Comparison of ENCODE assay signal across 15 cellular contexts in the genomic region with DNA sequence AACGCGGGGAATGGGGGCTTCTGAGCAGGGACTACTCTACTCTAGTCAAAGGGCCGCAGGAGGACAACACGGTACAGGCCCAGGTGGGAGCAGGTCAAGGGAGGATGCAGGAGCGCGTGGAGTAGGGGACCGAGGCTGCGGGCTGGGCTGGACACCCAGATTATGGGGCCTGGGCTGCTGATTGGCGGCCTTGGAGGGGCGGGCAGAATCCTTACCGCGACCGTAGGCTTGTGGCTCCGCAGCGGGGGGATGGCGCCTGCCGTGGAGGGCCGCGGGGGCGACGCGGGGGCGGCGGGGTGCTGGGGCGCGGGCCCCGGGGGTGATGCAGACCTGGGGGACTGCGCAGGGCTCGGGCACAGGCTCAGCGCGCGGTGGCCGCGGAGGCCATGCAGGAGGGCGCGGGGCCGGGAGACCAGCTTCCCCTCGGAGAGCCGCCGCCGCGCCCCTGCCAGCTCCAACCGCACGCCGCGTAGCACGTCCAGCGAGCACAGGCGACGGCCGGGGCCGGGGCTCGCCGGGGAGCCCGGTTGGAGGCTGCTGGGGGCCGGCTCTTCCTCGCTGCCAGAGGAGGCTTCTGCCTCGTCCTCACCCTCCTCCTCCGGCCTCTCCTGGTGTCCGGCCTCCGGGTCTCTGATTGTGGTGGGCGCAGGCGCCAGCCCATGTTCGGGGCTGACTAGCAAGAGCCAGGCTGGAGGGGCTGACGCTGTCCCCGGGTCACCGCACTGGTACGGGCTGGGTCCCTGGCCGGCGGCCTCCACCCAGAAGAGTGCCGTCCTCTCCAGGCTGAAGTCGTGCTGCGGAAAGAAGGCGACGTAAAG. TPM values are rescaled to one million over a fixed set of nuclear protein-coding genes. Genes with fewer than 3 reads are reported as not detected.
DNase-seq lines count a peak whose midpoint lies in the region; ATAC-seq and TF ChIP-seq lines count a peak whose summit lies in the region.
"Had no signal": no experiment of that assay in that cellular context is flagged by ENCODE, and none has a peak within 500 bp of the region (broad histone marks: within the 10 kb centered on the region; RNA-seq: fewer than 3 reads in every experiment).

No MANE protein-coding gene starts in this region.

- H3K4me1 ChIP-seq in heart right ventricle (peaks cover 0 to 7% (median 0%) of the 10 kb centered on the region in 9 donors), right lobe of liver (no peaks in the 10 kb centered on the region), urinary bladder (ENCODE audit: insufficient read depth) (no peaks in the 10 kb centered on the region)
- H3K4me1 ChIP-seq: pancreas had no signal

- H3K36me3 ChIP-seq in heart right ventricle (peaks cover 0 to 86% (median 18%) of the 10 kb centered on the region in 9 donors), right lobe of liver (peaks cover 0 to 36% (median 11%) of the 10 kb centered on the region in 4 donors), urinary bladder (ENCODE audit: insufficient read depth) (peaks cover 5% of the 10 kb centered on the region)

- H3K27me3 ChIP-seq in heart right ventricle (no peaks in the 10 kb centered on the region), right lobe of liver (no peaks in the 10 kb centered on the region)
- H3K27me3 ChIP-seq: pancreas had no signal

- H3K9me3 ChIP-seq in heart right ventricle, result no peaks in the 10 kb centered on the region
- H3K9me3 ChIP-seq in right lobe of liver, result no peaks in the 10 kb centered on the region
- H3K9me3 ChIP-seq: pancreas had no signal

- H3K27ac ChIP-seq in heart right ventricle (no peak overlapping the region), right lobe of liver (no peak overlapping the region), urinary bladder (ENCODE audit: low read depth) (no peak overlapping the region)
- H3K27ac ChIP-seq: pancreas had no signal

- 59 to 70% methylated on average over 67 to 75 of the region's 75 CpGs for WGBS in heart right ventricle, 2 donors
- 69% methylated on average over 5 of the region's 75 CpGs for WGBS in right lobe of liver (ENCODE audit: insufficient coverage, low coverage, low lambda C conversion rate, missing lambda C conversion rate)
- WGBS in urinary bladder, result 64% methylated on average over 75 of the region's 75 CpGs

- DNase-seq in heart right ventricle (no peak), Right ventricle myocardium superior (no peak), ecto neural progenitor cell (ENCODE audit: low spot score) (peak; percentile 75), right lobe of liver (no peak), midbrain (lab: John Stamatoyannopoulos, UW) (no peak), T-helper 2 cell (no peak)
- DNase-seq in activated CD4-positive, alpha-beta T cell treated with anti-CD3 and anti-CD28 coated beads for 4 hours, result no peak
- DNase-seq: DMS153 had no signal

- H3K4me3 ChIP-seq in heart right ventricle, result no peak overlapping the region
- no peak overlapping the region for H3K4me3 ChIP-seq in right lobe of liver
- peak overlapping the region; percentile 8 for H3K4me3 ChIP-seq in urinary bladder (ENCODE audit: low read depth, low read length)
- H3K4me3 ChIP-seq: pancreas had no signal

- TF ChIP-seq CTCF in heart right ventricle (IDR thresholded peaks at IDR 0.05), result no peak
- no peak for TF ChIP-seq CTCF in right lobe of liver (IDR thresholded peaks at IDR 0.05)

- intact Hi-C loops in heart right ventricle (cut with DNase I) (loop anchor here in 9 of 10 donors (1.0 to 10.0 kb wide), 6 partner anchors 47 to 70 kb away; no protein-coding TSS in a partner anchor), Right ventricle myocardium superior (cut with DNase I) (no loop called here), right lobe of liver (cut with DNase I) (loop anchor here in 1 of 2 donors (5.0 kb wide), 2 partner anchors 50 to 70 kb away; no protein-coding TSS in a partner anchor)

- ATAC-seq in heart right ventricle (peak in 7 of 8 donors; percentile 6 to 36 (median 20)), Right ventricle myocardium superior (ENCODE audit: poor library complexity) (no peak), right lobe of liver (peak in 3 of 4 donors; percentile 12 to 19 (median 13))
- ATAC-seq: activated T-helper 17 cell treated with anti-CD3 and anti-CD28 coated beads, Interleukin-2, amount 50 U/mL, for 72 hours had no signal

- no peak for TF ChIP-seq POLR2A in right lobe of liver (IDR thresholded peaks at IDR 0.05)

RNA-seq across cellular contexts. Expression of a gene that starts 12.9 kb away (rescaled TPM):
- total RNA-seq in heart right ventricle, result 1 to 10 TPM in 9 of 10 donors, under 1 TPM in 1; 0.88 to 2.3 (median 1.6) TPM
- 1 to 10 TPM in 1 of 2 donors, under 1 TPM in 1; 0.65 to 5.3 TPM for polyA plus RNA-seq in heart right ventricle
- 1.6 TPM for total RNA-seq in Right ventricle myocardium superior
- 1 to 10 TPM; 1.6 to 5.9 (median 3.0) TPM for total RNA-seq in right lobe of liver
- total RNA-seq in urinary bladder, result 3.9 TPM
- polyA plus RNA-seq in urinary bladder, result 1.9 TPM

RNA-seq across cellular contexts. Expression of a gene that starts 25.6 kb away (rescaled TPM):
- total RNA-seq in heart right ventricle (10 to 100 TPM in 3 of 10 donors, 1 to 10 TPM in 7; 4.1 to 20.5 (median 4.6) TPM), Right ventricle myocardium superior (9.4 TPM), right lobe of liver (not detected), urinary bladder (0.32 TPM)
- polyA plus RNA-seq in heart right ventricle (1 to 10 TPM in 1 of 2 donors, under 1 TPM in 1; 0.84 to 7.8 TPM), urinary bladder (0.19 TPM)
- total RNA-seq: activated T-helper 17 cell treated with anti-CD3 and anti-CD28 coated beads, Interleukin-2, amount 50 U/mL, for 72 hours; glomerular endothelial cell; lung microvascular endothelial cell; pancreas had no signal
- polyA plus RNA-seq: AG04450, pancreas had no signal

RNA-seq across cellular contexts. Expression of a gene that starts 31.5 kb away (rescaled TPM):
- total RNA-seq in heart right ventricle (10 to 100 TPM; 12.5 to 25.1 (median 16.1) TPM), Right ventricle myocardium superior (12.2 TPM), right lobe of liver (10 to 100 TPM in 3 of 6 experiments, 1 to 10 TPM in 3; 6.3 to 12.2 (median 9.1) TPM), urinary bladder (18.3 TPM)
- polyA plus RNA-seq in heart right ventricle (10 to 100 TPM in 1 of 2 donors, 1 to 10 TPM in 1; 9.0 to 15.7 TPM), urinary bladder (27.3 TPM)

RNA-seq across cellular contexts. Expression of a gene that starts 34.3 kb away (rescaled TPM):
- total RNA-seq in heart right ventricle (10 to 100 TPM in 7 of 10 donors, 1 to 10 TPM in 3; 4.4 to 20.1 (median 11.8) TPM), Right ventricle myocardium superior (19.7 TPM), right lobe of liver (1 to 10 TPM in 1 of 6 experiments, under 1 TPM in 5; 0.07 to 1.5 (median 0.24) TPM), urinary bladder (54.6 TPM)
- polyA plus RNA-seq in heart right ventricle (10 to 100 TPM; 13.1 to 18.7 TPM), urinary bladder (85.0 TPM)
- total RNA-seq: activated T-helper 17 cell treated with anti-CD3 and anti-CD28 coated beads, Interleukin-2, amount 50 U/mL, for 72 hours; glomerular endothelial cell; lung microvascular endothelial cell had no signal

RNA-seq across cellular contexts. Expression of a gene that starts 56.9 kb away (rescaled TPM):
- not detected for total RNA-seq in heart right ventricle
- under 1 TPM in 1 of 2 donors, not detected in 1; 0.43 TPM for polyA plus RNA-seq in heart right ventricle
- total RNA-seq in Right ventricle myocardium superior, result not detected
- total RNA-seq in right lobe of liver, result 10 to 100 TPM in 1 of 6 experiments, 1 to 10 TPM in 4, under 1 TPM in 1; 0.32 to 10.1 (median 2.7) TPM
- total RNA-seq in urinary bladder, result not detected
- polyA plus RNA-seq in urinary bladder, result 0.44 TPM
- total RNA-seq: activated T-helper 17 cell treated with anti-CD3 and anti-CD28 coated beads, Interleukin-2, amount 50 U/mL, for 72 hours; glomerular endothelial cell; lung microvascular endothelial cell; ureter had no signal
